In the genomic region with DNA sequence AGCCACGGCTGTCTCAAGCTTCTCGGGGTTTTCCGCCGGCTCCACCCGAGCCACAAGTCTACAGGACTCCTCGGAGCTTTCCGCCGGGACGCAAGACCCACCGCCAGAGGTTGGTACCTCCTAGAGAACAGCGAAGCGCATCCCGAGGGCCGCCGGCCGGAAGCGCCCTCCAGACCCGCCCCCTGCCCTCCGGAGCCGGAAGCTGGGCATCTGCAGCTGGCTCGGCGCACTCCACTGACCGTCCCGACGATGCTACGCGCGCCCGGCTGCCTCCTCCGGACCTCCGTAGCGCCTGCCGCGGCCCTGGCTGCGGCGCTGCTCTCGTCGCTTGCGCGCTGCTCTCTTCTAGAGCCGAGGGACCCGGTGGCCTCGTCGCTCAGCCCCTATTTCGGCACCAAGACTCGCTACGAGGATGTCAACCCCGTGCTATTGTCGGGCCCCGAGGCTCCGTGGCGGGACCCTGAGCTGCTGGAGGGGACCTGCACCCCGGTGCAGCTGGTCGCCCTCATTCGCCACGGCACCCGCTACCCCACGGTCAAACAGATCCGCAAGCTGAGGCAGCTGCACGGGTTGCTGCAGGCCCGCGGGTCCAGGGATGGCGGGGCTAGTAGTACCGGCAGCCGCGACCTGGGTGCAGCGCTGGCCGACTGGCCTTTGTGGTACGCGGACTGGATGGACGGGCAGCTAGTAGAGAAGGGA, we compare ENCODE assay signal across 8 cellular contexts. TPM values are rescaled to one million over a fixed set of nuclear protein-coding genes. Genes with fewer than 3 reads are reported as not detected.
DNase-seq lines count a peak whose midpoint lies in the region; ATAC-seq and TF ChIP-seq lines count a peak whose summit lies in the region.

A gene with protein sequence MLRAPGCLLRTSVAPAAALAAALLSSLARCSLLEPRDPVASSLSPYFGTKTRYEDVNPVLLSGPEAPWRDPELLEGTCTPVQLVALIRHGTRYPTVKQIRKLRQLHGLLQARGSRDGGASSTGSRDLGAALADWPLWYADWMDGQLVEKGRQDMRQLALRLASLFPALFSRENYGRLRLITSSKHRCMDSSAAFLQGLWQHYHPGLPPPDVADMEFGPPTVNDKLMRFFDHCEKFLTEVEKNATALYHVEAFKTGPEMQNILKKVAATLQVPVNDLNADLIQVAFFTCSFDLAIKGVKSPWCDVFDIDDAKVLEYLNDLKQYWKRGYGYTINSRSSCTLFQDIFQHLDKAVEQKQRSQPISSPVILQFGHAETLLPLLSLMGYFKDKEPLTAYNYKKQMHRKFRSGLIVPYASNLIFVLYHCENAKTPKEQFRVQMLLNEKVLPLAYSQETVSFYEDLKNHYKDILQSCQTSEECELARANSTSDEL (plus strand): TSS at position 227 of the 699 bp plus-strand sequence. CDS start 23 bp downstream, at position 250.

- H3K36me3 ChIP-seq in HAP-1 (replicated peaks) (no peaks in the 10 kb centered on the region), MG63 (peaks cover 15% of the 10 kb centered on the region), SU-DHL-6 (ENCODE audit: low read length) (peaks cover 3% of the 10 kb centered on the region; the same call in 1 of the 2 replicates), ovary (no peaks in the 10 kb centered on the region), tibial nerve (peaks cover 0 to 12% (median 0%) of the 10 kb centered on the region in 3 donors)

- no peaks in the 10 kb centered on the region for H3K9me2 ChIP-seq in SU-DHL-6 (replicated peaks; ENCODE audit: insufficient read depth, low read length)

- 0 to 1% (median 0%) methylated on average over 59 to 71 of the region's 71 CpGs for WGBS in ovary, 3 donors
- WGBS in tibial nerve, 2 donors = 0 to 1% methylated on average over 2 to 41 of the region's 71 CpGs

- TF ChIP-seq CTCF in SU-DHL-6 (IDR thresholded peaks at IDR 0.05; ENCODE audit: insufficient read depth, low read length, poor library complexity, severe bottlenecking) (no peak), ovary (IDR thresholded peaks at IDR 0.05) (no peak), tibial nerve (IDR thresholded peaks at IDR 0.05) (no peak)

- H3K27me3 ChIP-seq in HAP-1 (ENCODE audit: low read depth) (no peaks in the 10 kb centered on the region), MG63 (no peaks in the 10 kb centered on the region), SU-DHL-6 (ENCODE audit: low read length) (no peaks in the 10 kb centered on the region), ovary (no peaks in the 10 kb centered on the region), tibial nerve (no peaks in the 10 kb centered on the region)

- H3K9ac ChIP-seq in SU-DHL-6 (ENCODE audit: low read length) = peak within 1 kb of the TSS; percentile 70

- in situ Hi-C loops in HAP-1 (cut with MboI; ENCODE audit: low sequenced_read_pairs) = no loop called here

- H4K20me1 ChIP-seq in SU-DHL-6 (ENCODE audit: low read depth, low read length) = no peaks in the 10 kb centered on the region

- H2AFZ ChIP-seq in SU-DHL-6 (ENCODE audit: low read depth, low read length, severe bottlenecking) = peak within 1 kb of the TSS; percentile 96

- peak; percentile 99 for ATAC-seq in Right ventricle myocardium inferior

- peak within 1 kb of the TSS; percentile 73 for H3K4me3 ChIP-seq in GM08714 (ENCODE audit: low read length)
- H3K4me3 ChIP-seq in HAP-1 = peak within 1 kb of the TSS; percentile 74
- H3K4me3 ChIP-seq in MG63 = peak within 1 kb of the TSS; percentile 71
- peak within 1 kb of the TSS; percentile 88 for H3K4me3 ChIP-seq in SU-DHL-6 (ENCODE audit: insufficient read depth, low read length, poor library complexity, severe bottlenecking)
- peak within 1 kb of the TSS; percentile 95 for H3K4me3 ChIP-seq in ovary
- peak within 1 kb of the TSS; percentile 54 to 95 (median 82) for H3K4me3 ChIP-seq in tibial nerve

- peaks cover 13% of the 10 kb centered on the region; the same call in 1 of the 2 replicates for H3F3A ChIP-seq in SU-DHL-6 (ENCODE audit: insufficient read depth)

- peak; percentile 39 for TF ChIP-seq POLR2A in ovary (IDR thresholded peaks at IDR 0.05)
- TF ChIP-seq POLR2A in tibial nerve (IDR thresholded peaks at IDR 0.05) = peak in 1 of 2 donors; percentile 44

- peaks cover 12% of the 10 kb centered on the region; the same call in 1 of the 2 replicates for H3K79me2 ChIP-seq in SU-DHL-6 (ENCODE audit: insufficient read depth, low read length)

- H3K4me1 ChIP-seq in HAP-1 (peaks cover 13% of the 10 kb centered on the region), ovary (ENCODE audit: insufficient read depth) (peaks cover 4% of the 10 kb centered on the region), tibial nerve (peaks cover 0 to 32% (median 19%) of the 10 kb centered on the region in 4 donors)

- H3K4me2 ChIP-seq in SU-DHL-6 (ENCODE audit: low read depth, low read length, poor library complexity, severe bottlenecking) = peak within 1 kb of the TSS; percentile 91

- TF ChIP-seq EP300 in ovary (IDR thresholded peaks at IDR 0.05) (no peak), tibial nerve (IDR thresholded peaks at IDR 0.05) (peak in 1 of 2 donors; percentile 80)

- H3K27ac ChIP-seq in SU-DHL-6 (ENCODE audit: low read depth, low read length) (0 out of 2 replicates have a peak within 1 kb of the TSS, but pooled peaks have one; percentile 40), ovary (peak within 1 kb of the TSS; percentile 84 to 87), tibial nerve (peak within 1 kb of the TSS; percentile 70 to 89 (median 78))

- intact Hi-C loops in Right ventricle myocardium inferior (cut with DNase I) = no loop called here
- intact Hi-C loops in ovary (cut with DNase I) = no loop called here

- H3K9me3 ChIP-seq in HAP-1 (no peaks in the 10 kb centered on the region), MG63 (no peaks in the 10 kb centered on the region), SU-DHL-6 (ENCODE audit: insufficient read depth, low read length) (no peaks in the 10 kb centered on the region), ovary (no peaks in the 10 kb centered on the region), tibial nerve (no peaks in the 10 kb centered on the region)

- DNase-seq in HAP-1 (ENCODE audit: low spot score in 2 of 2) (peak; percentile 75 to 90), MG63 (peak; percentile 93), Right ventricle myocardium inferior (ENCODE audit: missing footprints) (peak; percentile 90), ovary (peak; percentile 77 to 89 (median 82)), tibial nerve (ENCODE audit: low spot score in 2 of 2) (peak; percentile 41 to 59)
- DNase-seq in activated naive CD8-positive, alpha-beta T cell treated with anti-CD3 and anti-CD28 coated beads, Interleukin-2, amount 50 U/mL, for 16 hours (ENCODE audit: low read depth, low spot score) = peak; percentile 70

RNA-seq across cellular contexts. Expression of the gene that starts here (rescaled TPM):
- 20.4 and 48.0 TPM in 2 replicates for total RNA-seq in MG63 (2014; rRNA removed; shearing (Covaris generic); ENCODE audit: low replicate concordance)
- total RNA-seq in Right ventricle myocardium inferior (5.2 TPM), ovary (10 to 100 TPM in 6 of 7 donors, 1 to 10 TPM in 1; 9.8 to 21.8 (median 12.3) TPM), tibial nerve (10 to 100 TPM; 11.1 to 18.8 (median 13.5) TPM)
- polyA plus RNA-seq in ovary = 10 to 100 TPM; 10.1 to 13.8 TPM

Comparison
In these comparisons a context has a peak if more than half of its experiments do, and no peak if none do; other contexts are left out.
1. Peak in every context shown above with its lines: DNase-seq, ATAC-seq, H3K4me3 ChIP-seq and H3K27ac ChIP-seq.